Comparison of ENCODE assay signal across 12 cellular contexts in the genomic region with DNA sequence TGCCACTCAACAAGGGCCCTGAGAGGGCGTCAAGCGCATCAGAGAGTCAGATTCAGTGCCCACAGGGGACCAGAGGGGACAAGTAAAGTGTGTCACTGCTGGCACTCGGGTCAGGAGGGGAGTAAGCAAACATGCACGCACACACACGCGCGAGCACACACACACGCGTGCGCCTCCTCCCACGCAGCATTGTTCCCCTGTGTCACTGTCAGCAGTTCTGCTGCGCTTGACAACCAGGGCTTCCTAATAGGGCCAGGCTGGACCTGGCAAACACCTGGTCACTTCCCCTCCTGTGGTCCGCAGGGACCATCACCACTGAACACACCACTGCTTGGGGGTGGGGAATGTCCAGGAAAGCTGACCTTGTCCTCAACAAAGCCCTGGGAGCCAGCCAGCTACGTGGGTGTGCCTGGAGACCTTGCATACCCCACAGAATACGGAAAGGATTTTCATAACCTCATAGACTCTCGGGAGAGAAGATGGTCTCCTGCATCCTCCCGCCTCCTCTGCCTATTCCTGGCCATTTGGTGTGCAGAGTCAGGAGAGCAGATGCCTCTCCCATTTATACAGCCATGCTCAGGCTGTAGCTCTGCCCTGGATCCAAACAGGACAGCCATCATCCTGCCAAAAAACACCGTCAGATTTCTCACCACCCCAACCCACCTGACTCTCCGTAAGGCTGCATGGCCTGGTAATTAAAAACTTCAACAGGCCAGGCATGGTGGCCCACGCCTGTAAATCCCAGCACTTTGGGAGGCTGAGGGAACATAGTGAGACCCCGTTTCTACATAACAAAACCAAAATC.
DNase-seq lines count a peak whose midpoint lies in the region; ATAC-seq and TF ChIP-seq lines count a peak whose summit lies in the region.
"Had no signal": no experiment of that assay in that cellular context is flagged by ENCODE, and none has a peak within 500 bp of the region (broad histone marks: within the 10 kb centered on the region; RNA-seq: fewer than 3 reads in every experiment).

No MANE protein-coding gene starts in this region.

- peaks cover 12% of the 10 kb centered on the region for H3K27me3 Mint-ChIP-seq in GM23338 (ENCODE audit: insufficient read depth, low read depth, poor library complexity)
- H3K27me3 Mint-ChIP-seq in WTC11 (ENCODE audit: low read depth): no peaks in the 10 kb centered on the region
- H3K27me3 Mint-ChIP-seq: activated CD4-positive, alpha-beta T cell treated with anti-CD3 and anti-CD28 coated beads, Interleukin-2, amount 10 ng/mL, durations not matched to agents 7 days and 5 days had no signal

- CTCF ChIA-PET in WTC11 (lab: Charles Lee): interaction anchor here (0.6 to 2.1 kb wide), 9 partner anchors 9 to 215 kb away, joined by 3 to 9 read pairs (median 4); a partner anchor contains a TSS

- H4K20me1 ChIP-seq in GM23338 (replicated peaks; ENCODE audit: insufficient read depth): peaks cover 29% of the 10 kb centered on the region; the same call in 1 of the 2 replicates

- H3K9me3 Mint-ChIP-seq in GM23338 (no peaks in the 10 kb centered on the region), WTC11 (no peaks in the 10 kb centered on the region)
- H3K9me3 Mint-ChIP-seq: activated CD4-positive, alpha-beta T cell treated with anti-CD3 and anti-CD28 coated beads, Interleukin-2, amount 10 ng/mL, durations not matched to agents 7 days and 5 days had no signal

- peaks cover 99% of the 10 kb centered on the region for H3K79me2 ChIP-seq in GM23338 (replicated peaks; ENCODE audit: insufficient read depth)

- H3K4me3 ChIP-seq in GM23338 (no peak overlapping the region), left ventricle myocardium inferior (no peak overlapping the region), sigmoid colon (no peak overlapping the region)

- H3K27me3 ChIP-seq in GM23338 (ENCODE audit: insufficient read depth) (no peaks in the 10 kb centered on the region), left ventricle myocardium inferior (ENCODE audit: low read depth) (no peaks in the 10 kb centered on the region), sigmoid colon (no peaks in the 10 kb centered on the region)

- H3K27ac Mint-ChIP-seq in GM23338 (peak overlapping the region; percentile 8; the same call in 1 of the 2 replicates), WTC11 (peak overlapping the region; percentile 84)
- H3K27ac Mint-ChIP-seq: activated CD4-positive, alpha-beta T cell treated with anti-CD3 and anti-CD28 coated beads, Interleukin-2, amount 10 ng/mL, durations not matched to agents 7 days and 5 days had no signal

- H3K4me3 Mint-ChIP-seq in GM23338: no peak overlapping the region; the same call in 2 of the 3 replicates
- no peak overlapping the region for H3K4me3 Mint-ChIP-seq in WTC11
- H3K4me3 Mint-ChIP-seq: activated CD4-positive, alpha-beta T cell treated with anti-CD3 and anti-CD28 coated beads, Interleukin-2, amount 10 ng/mL, durations not matched to agents 7 days and 5 days had no signal

- ATAC-seq in GM23338: no peak
- no peak for ATAC-seq in WTC11
- no peak for ATAC-seq in HG02678 (IDR thresholded peaks at IDR 0.05; ENCODE audit: unreplicated experiment)
- no peak for ATAC-seq in GM19397 (IDR thresholded peaks at IDR 0.05; ENCODE audit: unreplicated experiment)
- no peak for ATAC-seq in GM21381 (IDR thresholded peaks at IDR 0.05; ENCODE audit: unreplicated experiment)
- ATAC-seq: SK-N-SH treated with all-trans-retinoic acid at 6 μM for 48 hours had no signal

- H2AFZ ChIP-seq in GM23338: no peak overlapping the region

- 0 out of 3 replicates have a peak, but pooled peaks cover 1% of the 10 kb centered on the region for H3K36me3 Mint-ChIP-seq in GM23338 (ENCODE audit: low read depth)
- H3K36me3 Mint-ChIP-seq in WTC11: 0 out of 2 replicates have a peak, but pooled peaks cover under 1% of the 10 kb centered on the region

- intact Hi-C loops in left ventricle myocardium inferior (cut with micrococcal nuclease): no loop called here
- intact Hi-C loops in sigmoid colon (cut with DNase I): no loop called here

- H3K9me2 ChIP-seq in GM23338 (ENCODE audit: insufficient read depth): no peaks in the 10 kb centered on the region

- DNase-seq in GM23338 (ENCODE audit: low spot score) (no peak), WTC11 (ENCODE audit: low spot score) (no peak), left ventricle myocardium inferior (peak; percentile 49), sigmoid colon (no peak), GM03348 (ENCODE audit: low spot score) (no peak)
- DNase-seq: activated CD4-positive, alpha-beta T cell treated with anti-CD3 and anti-CD28 coated beads, Interleukin-2, amount 10 ng/mL, durations not matched to agents 7 days and 5 days; Caco-2; NCI-H446 had no signal

- H3K4me1 ChIP-seq in GM23338 (ENCODE audit: insufficient read depth) (peaks cover 91% of the 10 kb centered on the region), left ventricle myocardium inferior (peaks cover 100% of the 10 kb centered on the region), sigmoid colon (peaks cover 0 to 94% (median 92%) of the 10 kb centered on the region in 4 donors)

- no peak for TF ChIP-seq CTCF in GM23338 (conservative IDR thresholded peaks at IDR 0.05; ENCODE audit: low read depth in 2 of 2)
- TF ChIP-seq CTCF in WTC11 (IDR thresholded peaks at IDR 0.05): no peak
- no peak for TF ChIP-seq CTCF in left ventricle myocardium inferior (IDR thresholded peaks at IDR 0.05; ENCODE audit: borderline replicate concordance)
- no peak for TF ChIP-seq CTCF in sigmoid colon (IDR thresholded peaks at IDR 0.05)

- H3F3A ChIP-seq in GM23338 (replicated peaks; ENCODE audit: low read depth): peaks cover 13% of the 10 kb centered on the region; the same call in 1 of the 2 replicates

- no peak for TF ChIP-seq POLR2A in sigmoid colon (IDR thresholded peaks at IDR 0.05)

- H3K4me1 Mint-ChIP-seq in GM23338 (peaks cover 89% of the 10 kb centered on the region), WTC11 (peaks cover 90% of the 10 kb centered on the region)

- 85 to 86% methylated on average over 21 of the region's 21 CpGs for WGBS in sigmoid colon, 2 donors

- no peaks in the 10 kb centered on the region for H3K9me3 ChIP-seq in left ventricle myocardium inferior (replicated peaks)
- no peaks in the 10 kb centered on the region for H3K9me3 ChIP-seq in sigmoid colon
- H3K9me3 ChIP-seq: Caco-2 had no signal

- peak overlapping the region; percentile 68 for H3K4me2 ChIP-seq in GM23338

- no peak for TF ChIP-seq EP300 in sigmoid colon (IDR thresholded peaks at IDR 0.05)

- POLR2A ChIA-PET in WTC11 (lab: Charles Lee): interaction anchor here (1.0 to 1.4 kb wide), 4 partner anchors 20 to 72 kb away, joined by 3 to 9 read pairs (median 4); no protein-coding TSS in a partner anchor

- H3K36me3 ChIP-seq in GM23338 (ENCODE audit: insufficient read depth) (no peaks in the 10 kb centered on the region), left ventricle myocardium inferior (no peaks in the 10 kb centered on the region), sigmoid colon (no peaks in the 10 kb centered on the region)

- peak overlapping the region; percentile 90 for H3K27ac ChIP-seq in GM23338 (ENCODE audit: low read depth)
- H3K27ac ChIP-seq in left ventricle myocardium inferior (replicated peaks): peak overlapping the region; percentile 61
- H3K27ac ChIP-seq in sigmoid colon: peak overlapping the region; percentile 83 to 93 (median 86)

TF ChIP-seq in WTC11, 78 proteins besides CTCF, POLR2A, EP300 and RAD21:
- TF ChIP-seq, protein P1, sequence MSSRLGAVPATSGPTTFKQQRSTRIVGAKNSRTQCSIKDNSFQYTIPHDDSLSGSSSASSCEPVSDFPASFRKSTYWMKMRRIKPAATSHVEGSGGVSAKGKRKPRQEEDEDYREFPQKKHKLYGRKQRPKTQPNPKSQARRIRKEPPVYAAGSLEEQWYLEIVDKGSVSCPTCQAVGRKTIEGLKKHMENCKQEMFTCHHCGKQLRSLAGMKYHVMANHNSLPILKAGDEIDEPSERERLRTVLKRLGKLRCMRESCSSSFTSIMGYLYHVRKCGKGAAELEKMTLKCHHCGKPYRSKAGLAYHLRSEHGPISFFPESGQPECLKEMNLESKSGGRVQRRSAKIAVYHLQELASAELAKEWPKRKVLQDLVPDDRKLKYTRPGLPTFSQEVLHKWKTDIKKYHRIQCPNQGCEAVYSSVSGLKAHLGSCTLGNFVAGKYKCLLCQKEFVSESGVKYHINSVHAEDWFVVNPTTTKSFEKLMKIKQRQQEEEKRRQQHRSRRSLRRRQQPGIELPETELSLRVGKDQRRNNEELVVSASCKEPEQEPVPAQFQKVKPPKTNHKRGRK (CRISPR knock-in tag; IDR thresholded peaks at IDR 0.05; ENCODE audit: borderline replicate concordance): no peak
- no peak for TF ChIP-seq NFATC4 (CRISPR knock-in tag; IDR thresholded peaks at IDR 0.05)
- TF ChIP-seq GABPB1 (CRISPR knock-in tag; IDR thresholded peaks at IDR 0.05): no peak
- no peak for TF ChIP-seq OVOL2 (CRISPR knock-in tag; IDR thresholded peaks at IDR 0.05; ENCODE audit: borderline replicate concordance)
- TF ChIP-seq, protein P2, sequence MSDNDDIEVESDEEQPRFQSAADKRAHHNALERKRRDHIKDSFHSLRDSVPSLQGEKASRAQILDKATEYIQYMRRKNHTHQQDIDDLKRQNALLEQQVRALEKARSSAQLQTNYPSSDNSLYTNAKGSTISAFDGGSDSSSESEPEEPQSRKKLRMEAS (CRISPR knock-in tag; IDR thresholded peaks at IDR 0.05): no peak
- TF ChIP-seq SOX15 (CRISPR knock-in tag; IDR thresholded peaks at IDR 0.05): no peak
- TF ChIP-seq, protein P3, sequence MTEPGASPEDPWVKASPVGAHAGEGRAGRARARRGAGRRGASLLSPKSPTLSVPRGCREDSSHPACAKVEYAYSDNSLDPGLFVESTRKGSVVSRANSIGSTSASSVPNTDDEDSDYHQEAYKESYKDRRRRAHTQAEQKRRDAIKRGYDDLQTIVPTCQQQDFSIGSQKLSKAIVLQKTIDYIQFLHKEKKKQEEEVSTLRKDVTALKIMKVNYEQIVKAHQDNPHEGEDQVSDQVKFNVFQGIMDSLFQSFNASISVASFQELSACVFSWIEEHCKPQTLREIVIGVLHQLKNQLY (CRISPR knock-in tag; IDR thresholded peaks at IDR 0.05): no peak
- TF ChIP-seq TP53 (CRISPR knock-in tag; IDR thresholded peaks at IDR 0.05): no peak
- no peak for TF ChIP-seq FOXP1 (CRISPR knock-in tag; IDR thresholded peaks at IDR 0.05; ENCODE audit: borderline replicate concordance)
- no peak for TF ChIP-seq JAZF1 (CRISPR knock-in tag; IDR thresholded peaks at IDR 0.05)
